In the genomic region with DNA sequence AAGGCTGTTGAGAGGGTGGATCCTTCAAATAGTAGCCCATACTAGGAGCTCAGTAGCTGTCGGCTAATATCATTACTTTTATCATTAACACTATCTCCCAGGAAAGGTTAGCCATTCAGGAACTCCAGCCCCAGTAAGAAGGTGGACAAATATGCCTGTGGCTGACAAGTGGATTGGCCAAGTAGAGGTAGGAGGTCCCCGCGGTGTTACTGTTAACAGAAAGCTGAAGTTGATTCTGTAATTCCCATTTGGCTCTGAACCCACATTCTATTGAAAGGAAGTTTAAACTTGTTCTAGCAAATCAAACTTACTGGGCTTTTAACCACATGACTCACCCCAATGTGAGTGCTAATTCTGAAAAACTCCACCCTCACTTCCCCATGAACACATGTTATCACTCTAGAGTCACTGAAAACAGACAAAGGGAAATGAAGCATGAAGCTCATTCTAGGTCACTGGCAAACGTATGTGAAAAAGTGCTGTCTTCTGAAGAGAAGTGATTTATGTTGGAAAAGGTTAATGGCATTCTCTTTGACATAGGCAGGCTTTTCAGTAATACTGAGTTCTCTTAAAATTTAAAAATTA, we compare ENCODE assay signal across 12 cellular contexts.
DNase-seq lines count a peak whose midpoint lies in the region; ATAC-seq and TF ChIP-seq lines count a peak whose summit lies in the region.
"Had no signal": no experiment of that assay in that cellular context is flagged by ENCODE, and none has a peak within 500 bp of the region (broad histone marks: within the 10 kb centered on the region; RNA-seq: fewer than 3 reads in every experiment).

No MANE protein-coding gene starts in this region.

- no peaks in the 10 kb centered on the region for H3K36me3 Mint-ChIP-seq in activated CD4-positive, alpha-beta T cell treated with anti-CD3 and anti-CD28 coated beads for 36 hours (ENCODE audit: low read depth)

- H3K4me1 ChIP-seq in upper lobe of right lung: no peaks in the 10 kb centered on the region
- H3K4me1 ChIP-seq: A549 had no signal

- no peaks in the 10 kb centered on the region for H3K4me1 Mint-ChIP-seq in activated CD4-positive, alpha-beta T cell treated with anti-CD3 and anti-CD28 coated beads for 36 hours

- H3K4me3 ChIP-seq in upper lobe of right lung: no peak overlapping the region
- H3K4me3 ChIP-seq: A549 had no signal

- POLR2A ChIA-PET in activated CD4-positive, alpha-beta T cell treated with anti-CD3 and anti-CD28 coated beads for 36 hours (lab: Charles Lee): no interaction called here

- peak; percentile 1 for DNase-seq in NCI-H2227 treated with DMSO at 0.1 percent for 48 hours (lab: John Stamatoyannopoulos, UW)
- DNase-seq in NCI-H2227 (lab: John Stamatoyannopoulos, UW; ENCODE audit: unreplicated experiment): no peak
- DNase-seq in HS-5 (ENCODE audit: low read depth): peak; percentile 46
- DNase-seq in epithelial cell of prostate (ENCODE audit: low read depth, low spot score): peak; percentile 93
- no peak for DNase-seq in upper lobe of right lung
- no peak for DNase-seq in activated CD4-positive, alpha-beta T cell treated with anti-CD3 and anti-CD28 coated beads for 36 hours
- DNase-seq in stimulated activated naive CD4-positive, alpha-beta T cell (lab: John Stamatoyannopoulos, UW): no peak
- DNase-seq: activated gamma-delta T cell, KG1, nephron progenitor cell had no signal

- no peak for TF ChIP-seq CTCF in upper lobe of right lung (IDR thresholded peaks at IDR 0.05)

- no peaks in the 10 kb centered on the region for H3K9me3 ChIP-seq in upper lobe of right lung
- H3K9me3 ChIP-seq: A549 had no signal

- ATAC-seq in upper lobe of right lung: peak; percentile 78
- ATAC-seq in activated CD4-positive, alpha-beta T cell treated with anti-CD3 and anti-CD28 coated beads for 36 hours: no peak
- ATAC-seq in HG03439 (IDR thresholded peaks at IDR 0.05; ENCODE audit: unreplicated experiment): no peak
- ATAC-seq: A549 had no signal

- H3K27me3 Mint-ChIP-seq in activated CD4-positive, alpha-beta T cell treated with anti-CD3 and anti-CD28 coated beads for 36 hours: peaks cover 4% of the 10 kb centered on the region

- H3K4me3 Mint-ChIP-seq in activated CD4-positive, alpha-beta T cell treated with anti-CD3 and anti-CD28 coated beads for 36 hours: no peak overlapping the region
- H3K4me3 Mint-ChIP-seq: nephron progenitor cell had no signal

- CTCF ChIA-PET in activated CD4-positive, alpha-beta T cell treated with anti-CD3 and anti-CD28 coated beads for 36 hours (lab: Charles Lee): no interaction called here

- H3K27me3 ChIP-seq in upper lobe of right lung: no peaks in the 10 kb centered on the region

- no peaks in the 10 kb centered on the region for H3K36me3 ChIP-seq in upper lobe of right lung

- H3K27ac Mint-ChIP-seq in activated CD4-positive, alpha-beta T cell treated with anti-CD3 and anti-CD28 coated beads for 36 hours: no peak overlapping the region
- H3K27ac Mint-ChIP-seq: nephron progenitor cell had no signal

- H3K27ac ChIP-seq in epithelial cell of prostate: peak overlapping the region; percentile 68
- H3K27ac ChIP-seq in upper lobe of right lung: no peak overlapping the region
- H3K27ac ChIP-seq: A549 had no signal

- intact Hi-C loops in upper lobe of right lung (cut with DNase I): no loop called here
- intact Hi-C loops in activated CD4-positive, alpha-beta T cell treated with anti-CD3 and anti-CD28 coated beads for 36 hours (cut with DNase I, micrococcal nuclease): no loop called here

- H3K9me3 Mint-ChIP-seq in activated CD4-positive, alpha-beta T cell treated with anti-CD3 and anti-CD28 coated beads for 36 hours (ENCODE audit: low read depth): no peaks in the 10 kb centered on the region

Comparison
In these comparisons a context has a peak if more than half of its experiments do, and no peak if none do; other contexts are left out.
1. DNase-seq: peak in NCI-H2227 treated with DMSO at 0.1 percent for 48 hours (single experiment), HS-5 (single experiment) and epithelial cell of prostate (single experiment); none in NCI-H2227 (single experiment), upper lobe of right lung (single experiment), activated CD4-positive, alpha-beta T cell treated with anti-CD3 and anti-CD28 coated beads for 36 hours (single experiment) and stimulated activated naive CD4-positive, alpha-beta T cell (0 of 6).